19 cellular contexts compared by ENCODE assay signal in the genomic region with DNA sequence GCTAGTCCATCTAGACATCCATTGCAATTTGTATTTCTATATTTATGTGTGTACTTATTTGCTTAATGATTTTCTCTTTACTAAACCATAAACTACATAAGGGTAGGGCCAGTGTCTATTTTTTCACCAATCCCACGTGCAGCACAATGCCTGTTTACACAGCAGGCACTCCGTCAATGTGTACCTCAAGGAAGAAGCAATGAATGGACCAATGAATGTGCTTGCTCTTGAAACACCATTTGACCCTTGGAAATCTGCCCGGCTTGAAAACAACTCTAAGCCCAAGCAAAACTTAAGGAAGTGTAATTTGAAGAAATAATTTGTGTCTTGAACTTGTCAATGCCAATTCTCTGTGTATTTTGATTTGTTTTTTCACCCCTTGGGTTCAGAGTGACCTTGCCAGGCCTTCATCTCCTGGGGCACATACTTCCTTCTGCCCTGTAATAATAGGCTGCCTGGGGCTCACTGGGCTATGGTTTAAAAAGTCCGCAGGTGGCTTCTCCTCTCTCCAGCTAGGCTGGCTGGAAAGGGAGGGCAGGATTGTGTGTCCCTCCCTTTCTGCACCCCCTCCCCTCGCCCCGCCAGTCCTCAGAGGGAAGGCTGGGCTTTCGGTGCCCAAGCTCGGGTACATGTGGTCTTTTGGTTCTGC.
DNase-seq lines count a peak whose midpoint lies in the region; ATAC-seq, FAIRE-seq and TF ChIP-seq lines count a peak whose summit lies in the region.
"Had no signal": no experiment of that assay in that cellular context is flagged by ENCODE, and none has a peak within 500 bp of the region (broad histone marks: within the 10 kb centered on the region; RNA-seq: fewer than 3 reads in every experiment).

No MANE protein-coding gene starts in this region.

- BruUV-seq in Calu3 (replicated peaks; lab: Mats Ljungman, UMichigan) = no TSS peak

- 66 to 71% methylated on average over 8 of the region's 8 CpGs for WGBS in pancreas, 2 donors

- H3K9me3 Mint-ChIP-seq in Calu3 (ENCODE audit: low read depth, unreplicated experiment) = peaks cover 2% of the 10 kb centered on the region

- no peak overlapping the region for H3K27ac ChIP-seq in pancreas

- H3K4me1 Mint-ChIP-seq in Calu3 (ENCODE audit: low read depth, unreplicated experiment) = peaks cover 19% of the 10 kb centered on the region
- H3K4me1 Mint-ChIP-seq: B cell had no signal

- peaks cover 0 to 4% (median 0%) of the 10 kb centered on the region in 3 donors for H3K4me1 ChIP-seq in pancreas

- H3K4me3 Mint-ChIP-seq in Calu3 (ENCODE audit: low read depth, unreplicated experiment) = no peak overlapping the region
- H3K4me3 Mint-ChIP-seq: B cell; dendritic cell treated with granulocyte-macrophage colony-stimulating factor and Interleukin-4, amounts not matched to agents 40 ng/mL and 50 ng/mL, for 4 days; nephron progenitor cell had no signal

- no peaks in the 10 kb centered on the region for H3K9me3 ChIP-seq in pancreas

- peaks cover 3% of the 10 kb centered on the region for H3K36me3 Mint-ChIP-seq in Calu3 (ENCODE audit: insufficient read depth, unreplicated experiment)

- no peaks in the 10 kb centered on the region for H3K27me3 Mint-ChIP-seq in Calu3 (ENCODE audit: unreplicated experiment)
- H3K27me3 Mint-ChIP-seq: dendritic cell treated with granulocyte-macrophage colony-stimulating factor and Interleukin-4, amounts not matched to agents 40 ng/mL and 50 ng/mL, for 4 days had no signal

- DNase-seq in Calu3 = peak; percentile 38
- peak; percentile 22 for DNase-seq in NCI-H1092 (lab: John Stamatoyannopoulos, UW)
- peak; percentile 85 for DNase-seq in brain pericyte (ENCODE audit: low read depth, low spot score)
- DNase-seq in pancreas = no peak
- no peak for DNase-seq in EL
- DNase-seq in occipital lobe (lab: John Stamatoyannopoulos, UW) = no peak
- DNase-seq in islet precursor cell = no peak
- DNase-seq in AG20443 (ENCODE audit: low spot score) = no peak
- DNase-seq: activated CD8-positive, alpha-beta memory T cell treated with anti-CD3 and anti-CD28 coated beads for 24 hours; aorta; DMS 273 treated with DMSO at 0.1 percent for 48 hours; NCI-H446 treated with DMSO at 0.1 percent for 48 hours; nephron progenitor cell; stimulated activated CD4-positive, alpha-beta T cell treated with anti-CD3 and anti-CD28 coated beads, Interleukin-4, amount 100 ng/mL, for 24 hours had no signal

- H3K4me3 ChIP-seq in pancreas = no peak overlapping the region
- H3K4me3 ChIP-seq: lung had no signal

- peak in 3 of 4 donors; percentile 34 to 63 (median 55) for ATAC-seq in pancreas

- no peaks in the 10 kb centered on the region for H3K36me3 ChIP-seq in pancreas

- CTCF ChIA-PET in Calu3 (lab: Charles Lee) = no interaction called here

- TF ChIP-seq CTCF in Calu3 (IDR thresholded peaks at IDR 0.05; ENCODE audit: unreplicated experiment) (no peak), pancreas (IDR thresholded peaks at IDR 0.05) (no peak)

- H3K27me3 ChIP-seq in pancreas = no peaks in the 10 kb centered on the region

- intact Hi-C loops in Calu3 (cut with micrococcal nuclease; ENCODE audit: unreplicated experiment) (no loop called here), pancreas (cut with DNase I) (no loop called here)

- peak overlapping the region; percentile 28 for H3K27ac Mint-ChIP-seq in Calu3 (ENCODE audit: unreplicated experiment)
- H3K27ac Mint-ChIP-seq: B cell; dendritic cell treated with granulocyte-macrophage colony-stimulating factor and Interleukin-4, amounts not matched to agents 40 ng/mL and 50 ng/mL, for 4 days; nephron progenitor cell had no signal

- FAIRE-seq in pancreas (lab: Jason Lieb, UNC) = no peak
- FAIRE-seq: H1, urothelium cell line had no signal

Comparison
In these comparisons a context has a peak if more than half of its experiments do, and no peak if none do; other contexts are left out.
1. DNase-seq: peak in Calu3 (single experiment), NCI-H1092 (single experiment) and brain pericyte (single experiment); none in pancreas (0 of 6), EL (single experiment), occipital lobe (single experiment), islet precursor cell (single experiment) and AG20443 (single experiment).